20 cellular contexts compared by ENCODE assay signal in genomic region chr16:12868169-12868568, GRCh38. TPM values are rescaled to one million over a fixed set of nuclear protein-coding genes. Genes with fewer than 3 reads are reported as not detected.
"Had no signal": no experiment of that assay in that cellular context is flagged by ENCODE, and none has a peak within 500 bp of the region (broad histone marks: within the 10 kb centered on the region; RNA-seq: fewer than 3 reads in every experiment).

No MANE protein-coding gene starts in this region.

- H3K36me3 ChIP-seq: left lung, transverse colon, vagina had no signal

- DNase-seq: activated B cell treated with CpG ODN at 0.5 μM for 24 hours; activated CD4-positive, alpha-beta T cell treated with anti-CD3 and anti-CD28 coated beads for 48 hours; activated CD8-positive, alpha-beta memory T cell treated with anti-CD3 and anti-CD28 coated beads, Interleukin-2, amount 50 U/mL, for 4 hours; activated CD8-positive, alpha-beta T cell treated with anti-CD3 and anti-CD28 coated beads, Interleukin-2, amount 10 ng/mL, durations not matched to agents 7 days and 5 days; activated naive CD8-positive, alpha-beta T cell treated with anti-CD3 and anti-CD28 coated beads for 36 hours; activated T-cell treated with anti-CD3 and anti-CD28 coated beads, Interleukin-2, amount 50 U/mL, for 72 hours; amygdala; body of pancreas; hippocampal formation; kidney; left lung; naive thymus-derived CD8-positive, alpha-beta T cell; stimulated activated CD4-positive, alpha-beta T cell treated with anti-CD3 and anti-CD28 coated beads, Interleukin-4, amount 100 ng/mL, for 4 hours; stimulated activated CD8-positive, alpha-beta memory T cell treated with anti-CD3 and anti-CD28 coated beads, Interleukin-4, amount 100 ng/mL, for 48 hours; stimulated activated naive CD4-positive, alpha-beta T cell treated with Interleukin-2 at 50 U/mL for 16 hours; transverse colon had no signal

- ATAC-seq: activated CD8-positive, alpha-beta T cell treated with anti-CD3 and anti-CD28 coated beads, Interleukin-2, amount 10 ng/mL, durations not matched to agents 7 days and 5 days; activated T-cell treated with anti-CD3 and anti-CD28 coated beads, Interleukin-2, amount 50 U/mL, for 72 hours; body of pancreas; esophagus mucosa; left lung; naive thymus-derived CD8-positive, alpha-beta T cell had no signal

- H3K27ac ChIP-seq: body of pancreas, coronary artery, left lung, skin epidermis, transverse colon, vagina had no signal

- H3K4me1 ChIP-seq: body of pancreas, left lung, transverse colon, vagina had no signal

- H3K9me3 ChIP-seq: body of pancreas, transverse colon, vagina had no signal

- H3K27me3 ChIP-seq: body of pancreas, transverse colon, vagina had no signal

- H3K4me3 ChIP-seq: body of pancreas, coronary artery, left lung, skin epidermis, transverse colon, vagina had no signal

RNA-seq across cellular contexts. Expression of gene SHISA9, which starts 33.2 kb away (rescaled TPM):
- total RNA-seq: activated CD8-positive, alpha-beta T cell treated with anti-CD3 and anti-CD28 coated beads, Interleukin-2, amount 10 ng/mL, durations not matched to agents 7 days and 5 days; activated naive CD8-positive, alpha-beta T cell treated with anti-CD3 and anti-CD28 coated beads for 36 hours; naive thymus-derived CD8-positive, alpha-beta T cell had no signal
